ENCODE assay signal across 18 cellular contexts in genomic region chr6:12030993-12031550, GRCh38. TPM values are rescaled to one million over a fixed set of nuclear protein-coding genes. Genes with fewer than 3 reads are reported as not detected.
DNase-seq lines count a peak whose midpoint lies in the region; ATAC-seq and TF ChIP-seq lines count a peak whose summit lies in the region.
"Had no signal": no experiment of that assay in that cellular context is flagged by ENCODE, and none has a peak within 500 bp of the region (broad histone marks: within the 10 kb centered on the region; RNA-seq: fewer than 3 reads in every experiment).

No MANE protein-coding gene starts in this region.

- intact Hi-C loops in left colon (cut with DNase I, micrococcal nuclease) (no loop called here), esophagus muscularis mucosa (cut with DNase I) (no loop called here)

- TF ChIP-seq POLR2A in esophagus muscularis mucosa (IDR thresholded peaks at IDR 0.05; ENCODE audit: low read depth) = no peak

- peaks cover 76% of the 10 kb centered on the region for H3K36me3 Mint-ChIP-seq in activated T-helper 17 cell treated with anti-CD3 and anti-CD28 coated beads, Interleukin-2, amount 50 U/mL, for 72 hours (ENCODE audit: low read depth)

- TF ChIP-seq CTCF in GM13977 (IDR thresholded peaks at IDR 0.05; ENCODE audit: extremely low read depth, insufficient read depth, missing control alignments) (no peak), esophagus muscularis mucosa (IDR thresholded peaks at IDR 0.05) (no peak), SK-N-SH (IDR thresholded peaks at IDR 0.05) (no peak)

- CTCF ChIA-PET in SK-N-SH (lab: Yijun Ruan, JAX) = interaction anchor here (1.2 kb wide), 1 partner anchor 375 kb away, joined by 4 read pairs; no protein-coding TSS in a partner anchor

- no peak overlapping the region for H3K4me2 ChIP-seq in SK-N-SH

- H3K9me3 ChIP-seq in esophagus muscularis mucosa = peaks cover 0 to 17% (median 11%) of the 10 kb centered on the region in 4 donors
- H3K9me3 ChIP-seq in SK-N-SH = peaks cover 14% of the 10 kb centered on the region
- H3K9me3 ChIP-seq: Peyer's patch, prostate gland had no signal

- H3K36me3 ChIP-seq in esophagus muscularis mucosa = no peaks in the 10 kb centered on the region
- peaks cover 19 to 52% of the 10 kb centered on the region in 2 experiments for H3K36me3 ChIP-seq in SK-N-SH (replicated peaks in 1 of 2; ENCODE audit: control insufficient read depth in 1 of 2, insufficient read depth in 2 of 2, low read length in 1 of 2)
- H3K36me3 ChIP-seq: Peyer's patch, prostate gland, WERI-Rb-1 had no signal

- no peaks in the 10 kb centered on the region for H3K27me3 Mint-ChIP-seq in activated T-helper 17 cell treated with anti-CD3 and anti-CD28 coated beads, Interleukin-2, amount 50 U/mL, for 72 hours
- H3K27me3 Mint-ChIP-seq: naive thymus-derived CD4-positive, alpha-beta T cell had no signal

- H3K9ac ChIP-seq in SK-N-SH = no peak overlapping the region

- no peaks in the 10 kb centered on the region for H4K20me1 ChIP-seq in SK-N-SH (ENCODE audit: insufficient read depth)

- H3K27ac Mint-ChIP-seq in activated T-helper 17 cell treated with anti-CD3 and anti-CD28 coated beads, Interleukin-2, amount 50 U/mL, for 72 hours = peak overlapping the region; percentile 42

- peak; percentile 38 for DNase-seq in GM13977 (ENCODE audit: low spot score)
- DNase-seq in left colon = no peak
- no peak for DNase-seq in NCI-H2081 (lab: John Stamatoyannopoulos, UW)
- no peak for DNase-seq in esophagus muscularis mucosa (ENCODE audit: extremely low spot score)
- no peak for DNase-seq in COLO668 (lab: John Stamatoyannopoulos, UW; ENCODE audit: unreplicated experiment)
- no peak for DNase-seq in SK-N-SH
- DNase-seq: aorta; hypothalamus; left ventricle myocardium inferior; naive thymus-derived CD4-positive, alpha-beta T cell; NCI-H2107; NCI-H69; Peyer's patch; stimulated activated CD4-positive, alpha-beta T cell treated with anti-CD3 and anti-CD28 coated beads, Interleukin-12 subunit alpha, Interleukin-12 subunit beta, amount 100 ng/mL, for 4 hours; WERI-Rb-1 had no signal

- H3K9me2 ChIP-seq in SK-N-SH = no peaks in the 10 kb centered on the region

- in situ Hi-C loops in GM13977 (cut with MboI; ENCODE audit: low pct_unique_long_range_greater_than_20kb, low sequenced_read_pairs, unreplicated experiment) = no loop called here

- POLR2A ChIA-PET in SK-N-SH (lab: Yijun Ruan, JAX) = no interaction called here

- H3K4me3 ChIP-seq in esophagus muscularis mucosa (no peak overlapping the region), SK-N-SH (ENCODE audit: low read depth in 2 of 2, low read length in 1 of 2) (no peak overlapping the region)
- H3K4me3 ChIP-seq: left ventricle myocardium inferior, Peyer's patch, prostate gland had no signal

- H3K4me1 Mint-ChIP-seq in activated T-helper 17 cell treated with anti-CD3 and anti-CD28 coated beads, Interleukin-2, amount 50 U/mL, for 72 hours = peaks cover 42% of the 10 kb centered on the region

- H2AFZ ChIP-seq in SK-N-SH (ENCODE audit: low read depth) = no peak overlapping the region

- peaks cover 5% of the 10 kb centered on the region for H3F3A ChIP-seq in SK-N-SH (replicated peaks; ENCODE audit: insufficient read depth)

- H3K27ac ChIP-seq in esophagus muscularis mucosa (replicated peaks in 1 of 4) (no peak overlapping the region), SK-N-SH (ENCODE audit: low read depth in 2 of 2, low read length in 1 of 2) (no peak overlapping the region)
- H3K27ac ChIP-seq: left ventricle myocardium inferior, Peyer's patch, prostate gland, WERI-Rb-1 had no signal

- peak; percentile 51 for ATAC-seq in GM21526 (IDR thresholded peaks at IDR 0.05; ENCODE audit: low FRiP score, unreplicated experiment)
- peak; percentile 96 for ATAC-seq in activated T-helper 17 cell treated with anti-CD3 and anti-CD28 coated beads, Interleukin-2, amount 50 U/mL, for 72 hours (replicated peaks)
- ATAC-seq in left colon = peak; percentile 16
- ATAC-seq: naive thymus-derived CD4-positive, alpha-beta T cell had no signal

- no peak for TF ChIP-seq RAD21 in SK-N-SH (IDR thresholded peaks at IDR 0.05; ENCODE audit: low read length)

- H3K4me1 ChIP-seq in esophagus muscularis mucosa (peaks cover 11 to 32% (median 21%) of the 10 kb centered on the region in 4 donors), SK-N-SH (ENCODE audit: control insufficient read depth in 1 of 2, insufficient read depth in 2 of 2, low read depth in 1 of 2, low read length in 1 of 2) (peaks cover 4 to 7% of the 10 kb centered on the region in 2 experiments; a peak in 3 of 4 replicates)
- H3K4me1 ChIP-seq: prostate gland had no signal

- no peak for TF ChIP-seq EP300 in esophagus muscularis mucosa (IDR thresholded peaks at IDR 0.05)
- no peak for TF ChIP-seq EP300 in SK-N-SH (IDR thresholded peaks at IDR 0.05; ENCODE audit: borderline replicate concordance in 1 of 2, low read depth in 1 of 2, low read length in 1 of 2)

- H3K79me2 ChIP-seq in SK-N-SH (ENCODE audit: insufficient read depth) = peaks cover 96% of the 10 kb centered on the region

- 98% methylated on average over 2 of the region's 2 CpGs for WGBS in esophagus muscularis mucosa
- WGBS in SK-N-SH (ENCODE audit: low lambda C conversion rate) = 98% methylated on average over 2 of the region's 2 CpGs

- H3K27me3 ChIP-seq in esophagus muscularis mucosa = no peaks in the 10 kb centered on the region
- no peaks in the 10 kb centered on the region for H3K27me3 ChIP-seq in SK-N-SH (ENCODE audit: insufficient read depth)
- H3K27me3 ChIP-seq: Peyer's patch had no signal

- H3K4me3 Mint-ChIP-seq in activated T-helper 17 cell treated with anti-CD3 and anti-CD28 coated beads, Interleukin-2, amount 50 U/mL, for 72 hours = peak overlapping the region; percentile 57

- peaks cover 7% of the 10 kb centered on the region for H3K9me3 Mint-ChIP-seq in activated T-helper 17 cell treated with anti-CD3 and anti-CD28 coated beads, Interleukin-2, amount 50 U/mL, for 72 hours

TF ChIP-seq in SK-N-SH, 30 proteins besides CTCF, POLR2A, EP300 and RAD21:
- TF ChIP-seq, protein P1, sequence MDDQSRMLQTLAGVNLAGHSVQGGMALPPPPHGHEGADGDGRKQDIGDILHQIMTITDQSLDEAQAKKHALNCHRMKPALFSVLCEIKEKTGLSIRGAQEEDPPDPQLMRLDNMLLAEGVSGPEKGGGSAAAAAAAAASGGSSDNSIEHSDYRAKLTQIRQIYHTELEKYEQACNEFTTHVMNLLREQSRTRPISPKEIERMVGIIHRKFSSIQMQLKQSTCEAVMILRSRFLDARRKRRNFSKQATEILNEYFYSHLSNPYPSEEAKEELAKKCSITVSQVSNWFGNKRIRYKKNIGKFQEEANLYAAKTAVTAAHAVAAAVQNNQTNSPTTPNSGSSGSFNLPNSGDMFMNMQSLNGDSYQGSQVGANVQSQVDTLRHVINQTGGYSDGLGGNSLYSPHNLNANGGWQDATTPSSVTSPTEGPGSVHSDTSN (IDR thresholded peaks at IDR 0.05) = no peak
- TF ChIP-seq TAF1 (IDR thresholded peaks at IDR 0.05; ENCODE audit: borderline replicate concordance, low read depth, low read length) (no peak), MEF2A (IDR thresholded peaks at IDR 0.05; ENCODE audit: borderline replicate concordance, low read depth) (no peak), REST (IDR thresholded peaks at IDR 0.05; ENCODE audit: low read depth, low read length) (no peak), SMC3 (IDR thresholded peaks at IDR 0.05; ENCODE audit: low read depth, low read length) (no peak), GABPA (IDR thresholded peaks at IDR 0.05; ENCODE audit: low read depth) (no peak), MXI1 (IDR thresholded peaks at IDR 0.05; ENCODE audit: low read depth, low read length) (no peak)
- TF ChIP-seq, protein P2, sequence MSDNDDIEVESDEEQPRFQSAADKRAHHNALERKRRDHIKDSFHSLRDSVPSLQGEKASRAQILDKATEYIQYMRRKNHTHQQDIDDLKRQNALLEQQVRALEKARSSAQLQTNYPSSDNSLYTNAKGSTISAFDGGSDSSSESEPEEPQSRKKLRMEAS (IDR thresholded peaks at IDR 0.05; ENCODE audit: low read depth) = no peak

RNA-seq across cellular contexts. Expression of gene HIVEP1, which starts 19.0 kb away (rescaled TPM):
- 10 to 100 TPM; 29.4 to 75.5 TPM for total RNA-seq in activated T-helper 17 cell treated with anti-CD3 and anti-CD28 coated beads, Interleukin-2, amount 50 U/mL, for 72 hours
- 10 to 100 TPM; 27.2 to 33.3 TPM for total RNA-seq in left colon
- total RNA-seq in esophagus muscularis mucosa = 10 to 100 TPM; 16.2 to 28.3 (median 25.1) TPM
- 7.7 and 10.4 TPM in 2 replicates for polyA plus RNA-seq in SK-N-SH (2012; rRNA removed)
- polyA plus RNA-seq in SK-N-SH (2012; cell fraction: cytosol; rRNA removed) = 5.5 and 6.4 TPM in 2 replicates
- polyA plus RNA-seq in SK-N-SH (2012; cell fraction: nucleus; rRNA removed) = 19.3 and 21.1 TPM in 2 replicates

Comparison
In these comparisons a context has a peak if more than half of its experiments do, and no peak if none do; other contexts are left out.
1. ATAC-seq: peak in every context shown above with its lines; median percentile 96 in activated T-helper 17 cell treated with anti-CD3 and anti-CD28 coated beads, Interleukin-2, amount 50 U/mL, for 72 hours; 51 in GM21526; 16 in left colon.